Comparison of ENCODE assay signal across 2 cellular contexts in the genomic region with DNA sequence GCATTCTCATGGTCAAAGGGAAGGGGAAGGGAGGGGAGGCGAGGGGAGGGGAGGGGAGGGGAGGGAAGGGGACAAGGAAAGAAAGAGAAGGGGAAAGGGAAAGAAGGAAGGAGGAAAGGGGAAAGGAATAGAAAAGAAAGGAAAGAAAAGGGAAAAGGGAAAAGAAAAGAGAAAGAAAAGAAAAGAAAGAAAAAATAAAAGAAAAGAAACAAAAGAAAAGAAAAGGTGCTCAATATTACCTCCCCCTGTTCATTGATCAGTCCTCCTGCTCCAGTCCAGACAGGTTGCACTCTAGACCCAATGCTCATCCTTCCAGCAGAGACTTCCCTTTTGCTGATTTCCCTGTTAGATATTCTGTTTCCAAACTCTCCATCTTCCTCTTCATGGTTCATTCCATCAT.
TF ChIP-seq lines count a peak whose summit lies in the region.

No MANE protein-coding gene starts in this region.

TF ChIP-seq in HepG2, 621 proteins besides CTCF, POLR2A, EP300 and RAD21:
- TF ChIP-seq HNRNPK (IDR thresholded peaks at IDR 0.05; ENCODE audit: low read depth, low read length, poor library complexity, severe bottlenecking): peak; percentile 95
- no peak for TF ChIP-seq PRPF4 (IDR thresholded peaks at IDR 0.05; ENCODE audit: low read depth, low read length, poor library complexity, severe bottlenecking)
- 0 out of 2 replicates have a peak, but pooled peaks have one; percentile 39 for TF ChIP-seq U2AF2 (IDR thresholded peaks at IDR 0.05; ENCODE audit: low read depth, low read length)

TF ChIP-seq in K562, 482 proteins besides CTCF, POLR2A, EP300 and RAD21:
- peak; percentile 33 for TF ChIP-seq PCBP1 (IDR thresholded peaks at IDR 0.05; ENCODE audit: low read depth, low read length, poor library complexity, severe bottlenecking)
- TF ChIP-seq CBFA2T3 (IDR thresholded peaks at IDR 0.05): no peak
